ENCODE assay signal across 8 cellular contexts in the genomic region with DNA sequence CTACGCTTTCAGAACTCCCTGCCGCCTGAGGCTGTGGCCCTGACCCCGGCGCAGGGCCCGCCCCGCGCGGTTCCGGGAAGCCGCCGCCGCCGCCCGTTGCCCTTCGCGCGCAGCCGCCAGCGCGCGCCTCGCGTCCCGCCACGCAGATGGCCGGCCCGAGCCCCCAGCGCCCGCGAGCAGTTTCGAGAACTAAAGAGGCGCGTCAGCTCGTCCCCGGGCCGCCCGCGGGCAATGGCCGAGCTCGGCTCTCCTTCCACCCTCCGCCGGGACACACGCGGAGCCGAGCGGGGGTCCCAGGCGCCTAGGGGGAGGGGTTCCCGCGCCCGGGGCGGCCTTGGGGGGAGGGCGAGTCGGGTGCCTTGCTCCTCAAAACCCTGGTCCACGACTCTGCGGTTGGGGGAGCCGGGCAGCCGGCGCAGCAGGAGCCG. TPM values are rescaled to one million over a fixed set of nuclear protein-coding genes. Genes with fewer than 3 reads are reported as not detected.
A peak's percentile ranks its signal among the peaks of the same experiment; 100 is the strongest.
DNase-seq lines count a peak whose midpoint lies in the region; ATAC-seq and TF ChIP-seq lines count a peak whose summit lies in the region.

No MANE protein-coding gene starts in this region.

- CTCF ChIA-PET in activated CD8-positive, alpha-beta memory T cell treated with anti-CD3 and anti-CD28 coated beads, Interleukin-2, amount 10 ng/mL, durations not matched to agents 7 days and 5 days (lab: Charles Lee): interaction anchor here (1.0 to 1.9 kb wide), 6 partner anchors 10 to 114 kb away, joined by 4 to 10 read pairs (median 7); partner anchors contain the start of gene ZNF487

- peaks cover 5% of the 10 kb centered on the region for H3K36me3 ChIP-seq in ACC112 (ENCODE audit: insufficient read depth, low read length)

- peak overlapping the region; percentile 93 for H3K27ac ChIP-seq in ACC112 (ENCODE audit: low read depth, low read length)

- no peaks in the 10 kb centered on the region for H3K27me3 Mint-ChIP-seq in activated CD8-positive, alpha-beta memory T cell treated with anti-CD3 and anti-CD28 coated beads, Interleukin-2, amount 10 ng/mL, durations not matched to agents 7 days and 5 days
- H3K27me3 Mint-ChIP-seq in endothelial cell (ENCODE audit: unreplicated experiment): peaks cover 16% of the 10 kb centered on the region
- no peaks in the 10 kb centered on the region for H3K27me3 Mint-ChIP-seq in stimulated activated naive CD8-positive, alpha-beta T cell treated with anti-CD3 and anti-CD28 coated beads, Interleukin-15, Interleukin-2, amounts not matched to agents 100 ng/mL and 50 ng/mL, for 24 hours

- H3K4me1 Mint-ChIP-seq in activated CD8-positive, alpha-beta memory T cell treated with anti-CD3 and anti-CD28 coated beads, Interleukin-2, amount 10 ng/mL, durations not matched to agents 7 days and 5 days: peaks cover 37% of the 10 kb centered on the region
- peaks cover 32% of the 10 kb centered on the region for H3K4me1 Mint-ChIP-seq in endothelial cell (ENCODE audit: unreplicated experiment)
- peaks cover 44% of the 10 kb centered on the region for H3K4me1 Mint-ChIP-seq in stimulated activated naive CD8-positive, alpha-beta T cell treated with anti-CD3 and anti-CD28 coated beads, Interleukin-15, Interleukin-2, amounts not matched to agents 100 ng/mL and 50 ng/mL, for 24 hours (ENCODE audit: low read depth)

- H3K4me1 ChIP-seq in ACC112 (ENCODE audit: control insufficient read depth, insufficient read depth, low read length, unreplicated experiment): peaks cover 32% of the 10 kb centered on the region

- peak overlapping the region; percentile 98 for H3K4me3 Mint-ChIP-seq in activated CD8-positive, alpha-beta memory T cell treated with anti-CD3 and anti-CD28 coated beads, Interleukin-2, amount 10 ng/mL, durations not matched to agents 7 days and 5 days
- H3K4me3 Mint-ChIP-seq in endothelial cell (ENCODE audit: unreplicated experiment): peak overlapping the region; percentile 97
- H3K4me3 Mint-ChIP-seq in stimulated activated naive CD8-positive, alpha-beta T cell treated with anti-CD3 and anti-CD28 coated beads, Interleukin-15, Interleukin-2, amounts not matched to agents 100 ng/mL and 50 ng/mL, for 24 hours: peak overlapping the region; percentile 93

- H3K36me3 Mint-ChIP-seq in activated CD8-positive, alpha-beta memory T cell treated with anti-CD3 and anti-CD28 coated beads, Interleukin-2, amount 10 ng/mL, durations not matched to agents 7 days and 5 days: peaks cover 41% of the 10 kb centered on the region
- H3K36me3 Mint-ChIP-seq in endothelial cell (ENCODE audit: low read depth, unreplicated experiment): no peaks in the 10 kb centered on the region
- H3K36me3 Mint-ChIP-seq in stimulated activated naive CD8-positive, alpha-beta T cell treated with anti-CD3 and anti-CD28 coated beads, Interleukin-15, Interleukin-2, amounts not matched to agents 100 ng/mL and 50 ng/mL, for 24 hours (ENCODE audit: low read depth): peaks cover 56% of the 10 kb centered on the region

- H3K9me3 Mint-ChIP-seq in activated CD8-positive, alpha-beta memory T cell treated with anti-CD3 and anti-CD28 coated beads, Interleukin-2, amount 10 ng/mL, durations not matched to agents 7 days and 5 days (ENCODE audit: low read depth): no peaks in the 10 kb centered on the region
- H3K9me3 Mint-ChIP-seq in endothelial cell (ENCODE audit: unreplicated experiment): no peaks in the 10 kb centered on the region
- no peaks in the 10 kb centered on the region for H3K9me3 Mint-ChIP-seq in stimulated activated naive CD8-positive, alpha-beta T cell treated with anti-CD3 and anti-CD28 coated beads, Interleukin-15, Interleukin-2, amounts not matched to agents 100 ng/mL and 50 ng/mL, for 24 hours

- ATAC-seq in GM19324 (IDR thresholded peaks at IDR 0.05; ENCODE audit: low FRiP score, unreplicated experiment): peak; percentile 21
- ATAC-seq in activated CD8-positive, alpha-beta memory T cell treated with anti-CD3 and anti-CD28 coated beads, Interleukin-2, amount 10 ng/mL, durations not matched to agents 7 days and 5 days: peak; percentile 6

- peak; percentile 50 for DNase-seq in LHCN-M2 (ENCODE audit: low read depth)
- peak; percentile 65 for DNase-seq in activated CD8-positive, alpha-beta memory T cell treated with anti-CD3 and anti-CD28 coated beads, Interleukin-2, amount 10 ng/mL, durations not matched to agents 7 days and 5 days
- peak; percentile 68 for DNase-seq in endothelial cell (ENCODE audit: low spot score)
- peak; percentile 47 for DNase-seq in midbrain (lab: John Stamatoyannopoulos, UW)
- DNase-seq in SIG-M5 (lab: John Stamatoyannopoulos, UW): no peak

- no peaks in the 10 kb centered on the region for H3K27me3 ChIP-seq in ACC112 (ENCODE audit: insufficient read depth, low read length)

- peak overlapping the region; percentile 98 for H3K27ac Mint-ChIP-seq in activated CD8-positive, alpha-beta memory T cell treated with anti-CD3 and anti-CD28 coated beads, Interleukin-2, amount 10 ng/mL, durations not matched to agents 7 days and 5 days
- peak overlapping the region; percentile 99 for H3K27ac Mint-ChIP-seq in endothelial cell (ENCODE audit: unreplicated experiment)
- H3K27ac Mint-ChIP-seq in stimulated activated naive CD8-positive, alpha-beta T cell treated with anti-CD3 and anti-CD28 coated beads, Interleukin-15, Interleukin-2, amounts not matched to agents 100 ng/mL and 50 ng/mL, for 24 hours: peak overlapping the region; percentile 100

- peak overlapping the region; percentile 77 for H3K4me3 ChIP-seq in ACC112 (ENCODE audit: low read depth, low read length)

- no peak for TF ChIP-seq CTCF in endothelial cell (IDR thresholded peaks at IDR 0.05; ENCODE audit: unreplicated experiment)

- no peak overlapping the region for H2AFZ ChIP-seq in ACC112 (ENCODE audit: low read length, unreplicated experiment)

- peaks cover 67% of the 10 kb centered on the region for H3K79me2 ChIP-seq in ACC112 (ENCODE audit: control insufficient read depth, insufficient read depth, low read length, unreplicated experiment)

RNA-seq across cellular contexts. Expression of gene HNRNPF, which starts 1.8 kb away (rescaled TPM):
- total RNA-seq in LHCN-M2 (2014; rRNA removed) (237 and 256 TPM in 2 replicates), endothelial cell (ENCODE audit: unreplicated experiment) (194 TPM)
- polyA plus RNA-seq in LHCN-M2 (2012): 116 TPM
- 100 to 1,000 TPM; 446 to 512 TPM for total RNA-seq in activated CD8-positive, alpha-beta memory T cell treated with anti-CD3 and anti-CD28 coated beads, Interleukin-2, amount 10 ng/mL, durations not matched to agents 7 days and 5 days

RNA-seq across cellular contexts. Expression of gene ZNF487, which starts 29.7 kb away (rescaled TPM):
- total RNA-seq in LHCN-M2 (2014; rRNA removed): 6.0 and 6.7 TPM in 2 replicates
- 1.7 TPM for polyA plus RNA-seq in LHCN-M2 (2012)
- 1 to 10 TPM; 1.9 to 2.7 TPM for total RNA-seq in activated CD8-positive, alpha-beta memory T cell treated with anti-CD3 and anti-CD28 coated beads, Interleukin-2, amount 10 ng/mL, durations not matched to agents 7 days and 5 days
- 3.3 TPM for total RNA-seq in endothelial cell (ENCODE audit: unreplicated experiment)

RNA-seq across cellular contexts. Expression of gene FXYD4, which starts 35.7 kb away (rescaled TPM):
- not detected in 2 replicates for total RNA-seq in LHCN-M2 (2014; rRNA removed)
- polyA plus RNA-seq in LHCN-M2 (2012): not detected
- under 1 TPM in 1 of 2 experiments, not detected in 1; 0.37 TPM for total RNA-seq in activated CD8-positive, alpha-beta memory T cell treated with anti-CD3 and anti-CD28 coated beads, Interleukin-2, amount 10 ng/mL, durations not matched to agents 7 days and 5 days
- not detected for total RNA-seq in endothelial cell (ENCODE audit: unreplicated experiment)
